Comparison of ENCODE assay signal across 2 cellular contexts in genomic region chrX:107619836-107620235, GRCh38.
A peak's percentile ranks its signal among the peaks of the same experiment; 100 is the strongest.
TF ChIP-seq lines count a peak whose summit lies in the region.

No MANE protein-coding gene starts in this region.

TF ChIP-seq in SK-N-SH treated with all-trans-retinoic acid at 6 μM for 48 hours, 23 proteins besides CTCF, POLR2A, EP300 and RAD21:
- TF ChIP-seq TSHZ2 (CRISPR knock-in tag; IDR thresholded peaks at IDR 0.05) (no peak), ISL1 (CRISPR knock-in tag; IDR thresholded peaks at IDR 0.05) (peak; percentile 77), ZNF70 (CRISPR knock-in tag; IDR thresholded peaks at IDR 0.05) (no peak)

TF ChIP-seq in SK-N-SH, 30 proteins besides CTCF, POLR2A, EP300 and RAD21 (continued from another document):
- no peak for TF ChIP-seq IRF3 (IDR thresholded peaks at IDR 0.05; ENCODE audit: low read depth, low read length)
- TF ChIP-seq ZBTB33 (IDR thresholded peaks at IDR 0.05; ENCODE audit: borderline replicate concordance, low read depth), result no peak
- TF ChIP-seq ELF1 (IDR thresholded peaks at IDR 0.05), result no peak
- no peak for TF ChIP-seq TEAD4 (IDR thresholded peaks at IDR 0.05; ENCODE audit: borderline replicate concordance, insufficient read depth)
- no peak for TF ChIP-seq RCOR1 (IDR thresholded peaks at IDR 0.05; ENCODE audit: low read length)
- no peak for TF ChIP-seq TAF1 (IDR thresholded peaks at IDR 0.05; ENCODE audit: borderline replicate concordance, low read depth, low read length)
- no peak for TF ChIP-seq MXI1 (IDR thresholded peaks at IDR 0.05; ENCODE audit: low read depth, low read length)
- no peak for TF ChIP-seq USF2 (IDR thresholded peaks at IDR 0.05; ENCODE audit: borderline replicate concordance, low read depth, low read length)
- TF ChIP-seq FOXJ3 (CRISPR knock-in tag; IDR thresholded peaks at IDR 0.05), result no peak
- no peak for TF ChIP-seq TCF12 (IDR thresholded peaks at IDR 0.05)
- TF ChIP-seq GABPA (IDR thresholded peaks at IDR 0.05; ENCODE audit: low read depth), result no peak
